32 cellular contexts compared by ENCODE assay signal in the genomic region with DNA sequence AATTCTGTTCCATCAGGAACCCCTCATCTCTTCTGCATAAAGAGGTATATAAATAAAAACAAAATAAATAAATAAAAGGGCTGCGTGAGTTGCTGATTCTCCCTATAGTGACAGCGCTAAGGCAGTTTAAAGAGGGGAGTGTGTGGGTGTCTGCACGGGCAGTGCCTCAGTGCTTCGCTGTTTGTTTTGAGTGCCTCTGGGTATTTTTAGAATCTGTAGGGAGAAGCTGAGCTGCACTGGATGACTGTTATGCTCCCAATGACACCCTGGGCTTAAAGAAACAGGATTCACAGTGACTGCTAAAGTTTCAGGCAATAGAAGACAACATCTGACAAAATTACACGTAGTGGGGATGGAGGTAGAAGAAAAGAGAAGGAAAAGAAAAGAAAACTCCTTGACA. TPM values are rescaled to one million over a fixed set of nuclear protein-coding genes. Genes with fewer than 3 reads are reported as not detected.
A peak's percentile ranks its signal among the peaks of the same experiment; 100 is the strongest.
DNase-seq lines count a peak whose midpoint lies in the region; ATAC-seq, FAIRE-seq and TF ChIP-seq lines count a peak whose summit lies in the region.
"Had no signal": no experiment of that assay in that cellular context is flagged by ENCODE, and none has a peak within 500 bp of the region (broad histone marks: within the 10 kb centered on the region; RNA-seq: fewer than 3 reads in every experiment).

No MANE protein-coding gene starts in this region.

- no peak for TF ChIP-seq POLR2A in gastroesophageal sphincter (IDR thresholded peaks at IDR 0.05)

- H2BK5ac ChIP-seq in mesenchymal stem cell (ENCODE audit: low read depth, low read length, poor library complexity, severe bottlenecking) = no peak overlapping the region

- TF ChIP-seq CTCF in WERI-Rb-1 (IDR thresholded peaks at IDR 0.05; ENCODE audit: low read depth, low read length) (no peak), gastroesophageal sphincter (IDR thresholded peaks at IDR 0.05) (no peak), thoracic aorta (IDR thresholded peaks at IDR 0.05) (no peak), kidney (IDR thresholded peaks at IDR 0.05; ENCODE audit: borderline replicate concordance, extremely low read depth, insufficient read depth) (no peak)

- no peaks in the 10 kb centered on the region; the same call in 1 of the 2 replicates for H3K36me3 ChIP-seq in WERI-Rb-1
- no peaks in the 10 kb centered on the region for H3K36me3 ChIP-seq in gastroesophageal sphincter
- peaks cover 0 to 19% of the 10 kb centered on the region in 2 experiments for H3K36me3 ChIP-seq in mesenchymal stem cell (ENCODE audit: control insufficient read depth in 1 of 2, insufficient read depth in 2 of 2, low read depth in 1 of 2, low read length in 2 of 2)
- no peaks in the 10 kb centered on the region for H3K36me3 ChIP-seq in thoracic aorta
- no peaks in the 10 kb centered on the region for H3K36me3 ChIP-seq in kidney (ENCODE audit: control insufficient read depth in 1 of 2, insufficient read depth in 2 of 2, low read length in 2 of 2)
- H3K36me3 ChIP-seq: neural progenitor cell, right lobe of liver, upper lobe of right lung had no signal

- H2AFZ ChIP-seq in mesenchymal stem cell (ENCODE audit: low read depth, low read length) = no peak overlapping the region
- H2AFZ ChIP-seq: neural progenitor cell had no signal

- H4K8ac ChIP-seq in mesenchymal stem cell (ENCODE audit: low read length) = no peak overlapping the region

- H3K4me1 ChIP-seq in gastroesophageal sphincter (peaks cover 0 to 8% (median 0%) of the 10 kb centered on the region in 3 donors), mesenchymal stem cell (ENCODE audit: control insufficient read depth, insufficient read depth, low read depth, low read length) (no peaks in the 10 kb centered on the region), thoracic aorta (ENCODE audit: control insufficient read depth in 1 of 2, low read depth in 2 of 2) (peaks cover 0 to 17% of the 10 kb centered on the region in 2 donors), kidney (ENCODE audit: control insufficient read depth in 1 of 2, insufficient read depth in 1 of 2, low read depth in 1 of 2, low read length in 2 of 2) (no peaks in the 10 kb centered on the region)
- H3K4me1 ChIP-seq: foreskin keratinocyte, neural progenitor cell, right lobe of liver, upper lobe of right lung had no signal

- H3K9me3 ChIP-seq in WERI-Rb-1 (ENCODE audit: severe bottlenecking) (peaks cover 10% of the 10 kb centered on the region), gastroesophageal sphincter (no peaks in the 10 kb centered on the region), mesenchymal stem cell (ENCODE audit: control insufficient read depth, low read length) (no peaks in the 10 kb centered on the region), thoracic aorta (no peaks in the 10 kb centered on the region), kidney (ENCODE audit: control insufficient read depth in 1 of 2, low read length in 2 of 2) (no peaks in the 10 kb centered on the region)
- H3K9me3 ChIP-seq: right lobe of liver, upper lobe of right lung had no signal

- H2BK15ac ChIP-seq in mesenchymal stem cell (ENCODE audit: low read depth, poor library complexity, severe bottlenecking) = no peak overlapping the region

- ATAC-seq in gastroesophageal sphincter = no peak
- ATAC-seq in thoracic aorta (ENCODE audit: insufficient number of reproducible peaks, low FRiP score, low read depth) = no peak
- ATAC-seq: esophagus mucosa, foreskin keratinocyte, left lobe of liver, PC-3, right lobe of liver, upper lobe of right lung had no signal

- no peak for FAIRE-seq in kidney (lab: Jason Lieb, UNC)

- DNase-seq in WERI-Rb-1 = no peak
- DNase-seq in mesenchymal stem cell = peak; percentile 13
- DNase-seq in thoracic aorta (ENCODE audit: low spot score) = no peak
- no peak for DNase-seq in HCEC 1CT
- DNase-seq in kidney = no peak
- no peak for DNase-seq in activated T-cell treated with anti-CD3 and anti-CD28 coated beads, Interleukin-2, amount 50 U/mL, for 48 hours
- DNase-seq in activated T-cell treated with anti-CD3 and anti-CD28 coated beads, Interleukin-2, amount 50 U/mL, for 1 hour = no peak
- DNase-seq: activated CD4-positive, alpha-beta T cell treated with anti-CD3 and anti-CD28 coated beads for 4 hours; activated effector memory CD4-positive, alpha-beta T cell treated with anti-CD3 and anti-CD28 coated beads, Interleukin-2, amount 50 U/mL, for 16 hours; activated naive CD8-positive, alpha-beta T cell treated with anti-CD3 and anti-CD28 coated beads for 36 hours; aorta; caudate nucleus; DMS 273 treated with DMSO at 0.1 percent for 48 hours; foreskin keratinocyte; H7; hippocampal formation; immature natural killer cell; KG1; MM.1S; NCI-H1105 treated with DMSO at 0.1 percent for 48 hours; NCI-H187 treated with DMSO at 0.1 percent for 48 hours; NCI-H524 treated with DMSO at 0.1 percent for 48 hours; PC-3; right lobe of liver; SHP77; stimulated activated CD4-positive, alpha-beta T cell treated with anti-CD3 and anti-CD28 coated beads, Interleukin-4, amount 100 ng/mL, for 24 hours; upper lobe of right lung had no signal

- no peaks in the 10 kb centered on the region for H3K27me3 ChIP-seq in WERI-Rb-1 (ENCODE audit: insufficient read depth, low read depth, severe bottlenecking)
- H3K27me3 ChIP-seq in gastroesophageal sphincter = no peaks in the 10 kb centered on the region
- H3K27me3 ChIP-seq in mesenchymal stem cell (ENCODE audit: control insufficient read depth in 1 of 2, insufficient read depth in 1 of 2, low read length in 2 of 2) = no peaks in the 10 kb centered on the region
- no peaks in the 10 kb centered on the region for H3K27me3 ChIP-seq in thoracic aorta (replicated peaks; ENCODE audit: insufficient read depth)
- H3K27me3 ChIP-seq: neural progenitor cell, right lobe of liver, upper lobe of right lung had no signal

- no peak overlapping the region for H3K18ac ChIP-seq in mesenchymal stem cell (ENCODE audit: low read depth in 1 of 2, low read length in 2 of 2)

- H2BK12ac ChIP-seq in mesenchymal stem cell (ENCODE audit: low read length in 2 of 2) = no peak overlapping the region

- WGBS in gastroesophageal sphincter (ENCODE audit: low coverage in 1 of 2), 2 donors = 32 to 36% methylated on average over 5 of the region's 5 CpGs
- 63% methylated on average over 5 of the region's 5 CpGs for WGBS in mesenchymal stem cell

- H3K14ac ChIP-seq in mesenchymal stem cell (ENCODE audit: low read length in 2 of 2) = no peak overlapping the region

- H4K91ac ChIP-seq in mesenchymal stem cell (ENCODE audit: low read length) = no peak overlapping the region

- no peak overlapping the region for H3K23ac ChIP-seq in mesenchymal stem cell (ENCODE audit: low read length in 2 of 2)

- no peak overlapping the region for H3K4me2 ChIP-seq in mesenchymal stem cell (ENCODE audit: low read length, poor library complexity, severe bottlenecking)
- H3K4me2 ChIP-seq: neural progenitor cell had no signal

- H2BK120ac ChIP-seq in mesenchymal stem cell (ENCODE audit: low read depth, low read length) = no peak overlapping the region

- H3K27ac ChIP-seq in WERI-Rb-1 = peak overlapping the region; percentile 38
- H3K27ac ChIP-seq in gastroesophageal sphincter = peak overlapping the region in 3 of 4 donors; percentile 9 to 30 (median 12)
- no peak overlapping the region for H3K27ac ChIP-seq in mesenchymal stem cell (ENCODE audit: low read length, poor library complexity, severe bottlenecking)
- H3K27ac ChIP-seq in thoracic aorta = no peak overlapping the region
- no peak overlapping the region for H3K27ac ChIP-seq in kidney (ENCODE audit: low read depth in 2 of 2, low read length in 2 of 2)
- H3K27ac ChIP-seq: foreskin keratinocyte, HL-60, neural progenitor cell, right lobe of liver, upper lobe of right lung had no signal

- no peak for TF ChIP-seq EP300 in gastroesophageal sphincter (IDR thresholded peaks at IDR 0.05)

- H3K4me3 ChIP-seq in WERI-Rb-1 (ENCODE audit: low read depth, low read length) (peak overlapping the region; percentile 1), gastroesophageal sphincter (no peak overlapping the region), mesenchymal stem cell (ENCODE audit: insufficient read depth in 1 of 2, low read depth in 1 of 2, low read length in 2 of 2) (no peak overlapping the region), thoracic aorta (peak overlapping the region; percentile 49), kidney (ENCODE audit: low read length in 2 of 2) (no peak overlapping the region)
- H3K4me3 ChIP-seq: neural progenitor cell, right lobe of liver, upper lobe of right lung had no signal

- no peak overlapping the region for H2AK5ac ChIP-seq in mesenchymal stem cell (ENCODE audit: low read length, severe bottlenecking)

- H3K9ac ChIP-seq in mesenchymal stem cell (ENCODE audit: low read length) (no peak overlapping the region), kidney (ENCODE audit: low read length in 2 of 2) (no peak overlapping the region)
- H3K9ac ChIP-seq: neural progenitor cell had no signal

- intact Hi-C loops in kidney (cut with DNase I) = no loop called here

- H3K79me1 ChIP-seq in mesenchymal stem cell (replicated peaks; ENCODE audit: low read length, poor library complexity, severe bottlenecking) = no peaks in the 10 kb centered on the region

- H3K4ac ChIP-seq in mesenchymal stem cell (ENCODE audit: low read depth in 1 of 2, low read length in 2 of 2) = no peak overlapping the region

RNA-seq across cellular contexts. Expression of a gene that starts 38.8 kb away (rescaled TPM):
- total RNA-seq in gastroesophageal sphincter (1 to 10 TPM in 1 of 4 donors, under 1 TPM in 2, not detected in 1; 0.12 to 1.5 (median 0.40) TPM), thoracic aorta (under 1 TPM; 0.54 to 0.78 TPM), kidney (0.28 TPM)
- polyA plus RNA-seq in mesenchymal stem cell (2013, experiment 1 of 2) = 0.18 TPM
- polyA plus RNA-seq in mesenchymal stem cell (2013, experiment 2 of 2) = 0.11 TPM
- 0.11 TPM for polyA plus RNA-seq in kidney (ENCODE audit: insufficient read depth, low read depth, low replicate concordance)
- total RNA-seq: esophagus mucosa, foreskin keratinocyte had no signal
- polyA plus RNA-seq: aorta, foreskin keratinocyte had no signal

Comparison
In these comparisons a context has a peak if more than half of its experiments do, and no peak if none do; other contexts are left out.
1. H3K27ac ChIP-seq: peak in WERI-Rb-1 (single experiment) and gastroesophageal sphincter (3 of 4); none in mesenchymal stem cell (single experiment), thoracic aorta (0 of 2) and kidney (0 of 2).
2. H3K4me3 ChIP-seq: peak in WERI-Rb-1 (single experiment) and thoracic aorta (single experiment); none in gastroesophageal sphincter (0 of 2), mesenchymal stem cell (0 of 2) and kidney (0 of 2).